Comparison of ENCODE assay signal across 9 cellular contexts in the genomic region with DNA sequence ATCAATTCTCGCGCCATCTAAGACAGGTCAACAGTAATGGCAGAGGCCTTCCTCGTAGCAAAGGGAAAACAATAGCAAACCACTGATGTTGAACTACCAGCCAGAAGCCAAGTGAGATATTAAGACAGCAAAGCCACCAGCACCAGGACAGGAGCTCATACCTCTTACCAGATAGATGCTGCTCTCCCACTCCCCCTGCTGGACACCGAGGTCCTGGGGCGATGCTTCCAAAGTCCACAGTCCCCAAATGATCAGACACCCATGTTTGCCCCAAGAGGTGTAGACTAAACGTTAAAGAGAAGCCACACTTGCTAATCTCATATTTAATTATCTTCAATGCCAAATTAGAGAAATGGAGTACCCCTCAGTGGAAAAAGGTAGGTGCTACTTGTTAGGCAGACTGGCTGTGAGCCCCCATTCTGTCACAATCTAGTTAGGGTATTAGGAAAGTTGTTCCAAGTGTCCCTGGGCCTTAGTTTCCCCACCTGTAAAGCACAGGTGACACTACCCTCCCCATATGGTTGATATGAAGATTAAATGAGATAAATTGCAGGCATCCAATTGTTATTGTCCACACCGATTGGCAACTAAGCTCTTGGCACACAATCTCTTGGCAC. TPM values are rescaled to one million over a fixed set of nuclear protein-coding genes. Genes with fewer than 3 reads are reported as not detected.
DNase-seq lines count a peak whose midpoint lies in the region; ATAC-seq lines count a peak whose summit lies in the region.
"Had no signal": no experiment of that assay in that cellular context is flagged by ENCODE, and none has a peak within 500 bp of the region (broad histone marks: within the 10 kb centered on the region; RNA-seq: fewer than 3 reads in every experiment).

No MANE protein-coding gene starts in this region.

- no peak overlapping the region for H2AK5ac ChIP-seq in mesenchymal stem cell (ENCODE audit: low read length, severe bottlenecking)

- no peak overlapping the region for H2BK5ac ChIP-seq in mesenchymal stem cell (ENCODE audit: low read depth, low read length, poor library complexity, severe bottlenecking)

- H3K18ac ChIP-seq in mesenchymal stem cell (ENCODE audit: low read depth in 1 of 2, low read length in 2 of 2): peak overlapping the region in 1 of 2 experiments; percentile 1

- H2AFZ ChIP-seq in mesenchymal stem cell (ENCODE audit: low read depth, low read length): no peak overlapping the region

- H4K91ac ChIP-seq in mesenchymal stem cell (ENCODE audit: low read length): peak overlapping the region; percentile 15

- no peak overlapping the region for H3K4ac ChIP-seq in mesenchymal stem cell (ENCODE audit: low read depth in 1 of 2, low read length in 2 of 2)

- H2BK120ac ChIP-seq in mesenchymal stem cell (ENCODE audit: low read depth, low read length): no peak overlapping the region

- H3K9ac ChIP-seq in mesenchymal stem cell (ENCODE audit: low read length): no peak overlapping the region
- H3K9ac ChIP-seq: BLaER1 treated with 17β-estradiol and CSF1 and Interleukin-3, amounts not matched to agents 10 nM and 100 nM had no signal

- H3K4me3 ChIP-seq in mesenchymal stem cell (ENCODE audit: insufficient read depth in 1 of 2, low read depth in 1 of 2, low read length in 2 of 2): no peak overlapping the region
- H3K4me3 ChIP-seq: BLaER1 treated with 17β-estradiol and CSF1 and Interleukin-3, amounts not matched to agents 10 nM and 100 nM had no signal

- no peaks in the 10 kb centered on the region for H3K79me1 ChIP-seq in mesenchymal stem cell (replicated peaks; ENCODE audit: low read length, poor library complexity, severe bottlenecking)

- peaks cover 4% of the 10 kb centered on the region for H3K4me1 ChIP-seq in mesenchymal stem cell (ENCODE audit: control insufficient read depth, insufficient read depth, low read depth, low read length)

- no peak overlapping the region for H3K4me2 ChIP-seq in mesenchymal stem cell (ENCODE audit: low read length, poor library complexity, severe bottlenecking)
- H3K4me2 ChIP-seq: BLaER1 treated with 17β-estradiol and CSF1 and Interleukin-3, amounts not matched to agents 10 nM and 100 nM had no signal

- H4K8ac ChIP-seq in mesenchymal stem cell (ENCODE audit: low read length): no peak overlapping the region

- 65% methylated on average over 5 of the region's 7 CpGs for WGBS in mesenchymal stem cell

- no peak overlapping the region for H2BK15ac ChIP-seq in mesenchymal stem cell (ENCODE audit: low read depth, poor library complexity, severe bottlenecking)

- DNase-seq in NCI-H2081 (lab: John Stamatoyannopoulos, UW) (peak; percentile 45 to 61), NCI-H2081 treated with DMSO at 0.1 percent for 48 hours (lab: John Stamatoyannopoulos, UW) (no peak), NCI-H2029 (lab: John Stamatoyannopoulos, UW) (peak; percentile 25), dermis blood vessel endothelial cell (peak; percentile 87), mesenchymal stem cell (peak; percentile 54)
- peak; percentile 65 to 66 for DNase-seq in activated CD4-positive, alpha-beta T cell treated with anti-CD3 and anti-CD28 coated beads for 4 hours
- DNase-seq in stimulated activated CD8-positive, alpha-beta memory T cell treated with anti-CD3 and anti-CD28 coated beads, Interleukin-7, amount 100 ng/mL, for 1 hour (ENCODE audit: low read depth in 2 of 2): peak; percentile 20 to 41

- ATAC-seq in HG02588 (IDR thresholded peaks at IDR 0.05; ENCODE audit: unreplicated experiment): peak; percentile 68

- H3K27ac ChIP-seq in mesenchymal stem cell (ENCODE audit: low read length, poor library complexity, severe bottlenecking): no peak overlapping the region
- H3K27ac ChIP-seq: BLaER1 treated with 17β-estradiol and CSF1 and Interleukin-3, amounts not matched to agents 10 nM and 100 nM had no signal

- no peaks in the 10 kb centered on the region for H3K36me3 ChIP-seq in mesenchymal stem cell (ENCODE audit: control insufficient read depth in 1 of 2, insufficient read depth in 2 of 2, low read depth in 1 of 2, low read length in 2 of 2)
- H3K36me3 ChIP-seq: BLaER1 treated with 17β-estradiol and CSF1 and Interleukin-3, amounts not matched to agents 10 nM and 100 nM had no signal

- H3K23ac ChIP-seq in mesenchymal stem cell (ENCODE audit: low read length in 2 of 2): no peak overlapping the region

- no peak overlapping the region for H3K14ac ChIP-seq in mesenchymal stem cell (ENCODE audit: low read length in 2 of 2)

- no peak overlapping the region for H2BK12ac ChIP-seq in mesenchymal stem cell (ENCODE audit: low read length in 2 of 2)

- H3K9me3 ChIP-seq in mesenchymal stem cell (ENCODE audit: control insufficient read depth, low read length): no peaks in the 10 kb centered on the region
- H3K9me3 ChIP-seq: BLaER1 treated with 17β-estradiol and CSF1 and Interleukin-3, amounts not matched to agents 10 nM and 100 nM had no signal

- H3K27me3 ChIP-seq in mesenchymal stem cell (ENCODE audit: control insufficient read depth in 1 of 2, insufficient read depth in 1 of 2, low read length in 2 of 2): no peaks in the 10 kb centered on the region
- H3K27me3 ChIP-seq: BLaER1 treated with 17β-estradiol and CSF1 and Interleukin-3, amounts not matched to agents 10 nM and 100 nM had no signal

RNA-seq across cellular contexts. Expression of a gene that starts 39.9 kb away (rescaled TPM):
- total RNA-seq in dermis blood vessel endothelial cell: 69.8 and 111 TPM in 2 replicates
- 442 TPM for polyA plus RNA-seq in mesenchymal stem cell (2013, experiment 1 of 2)
- 440 TPM for polyA plus RNA-seq in mesenchymal stem cell (2013, experiment 2 of 2)

RNA-seq across cellular contexts. Expression of a gene that starts 55.7 kb away (rescaled TPM):
- total RNA-seq in dermis blood vessel endothelial cell: 1.0 and 1.3 TPM in 2 replicates
- polyA plus RNA-seq in mesenchymal stem cell (2013, experiment 1 of 2): 123 TPM
- polyA plus RNA-seq in mesenchymal stem cell (2013, experiment 2 of 2): 124 TPM
